8 cellular contexts compared by ENCODE assay signal in the genomic region with DNA sequence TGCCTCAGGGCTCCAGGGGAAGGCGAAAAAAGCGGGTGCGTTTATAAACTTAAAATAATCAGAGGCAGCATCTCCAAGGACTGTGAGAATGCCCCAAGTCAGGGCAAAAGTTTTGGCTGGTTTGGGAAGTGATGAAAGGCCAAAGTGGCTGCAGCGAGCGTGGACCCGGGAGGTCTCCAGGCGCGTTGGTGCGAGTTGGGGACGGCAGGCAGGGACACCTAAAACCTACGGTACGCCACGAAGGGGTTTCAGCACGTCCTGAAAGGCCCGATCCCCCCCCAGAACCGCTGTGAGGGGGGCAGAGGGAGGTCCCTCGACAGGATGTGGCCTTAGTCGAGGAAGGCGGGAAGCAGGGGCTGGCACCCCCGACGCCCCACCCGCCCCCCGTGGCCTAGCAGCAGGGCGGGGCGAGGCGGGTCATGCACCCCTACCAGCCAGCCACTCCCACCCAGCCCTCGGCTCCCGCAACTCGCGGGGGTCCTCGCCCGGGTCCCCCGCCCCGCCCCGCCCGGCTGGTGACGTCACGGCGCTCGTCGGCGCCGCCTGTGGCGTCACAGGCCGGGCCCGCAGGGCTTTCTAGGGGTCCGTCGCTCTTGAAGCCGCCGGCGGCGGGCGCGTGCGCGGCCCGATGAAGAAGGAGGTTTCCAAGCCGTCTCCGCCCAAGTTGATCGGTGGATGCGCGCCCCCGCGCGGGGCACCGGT. TPM values are rescaled to one million over a fixed set of nuclear protein-coding genes. Genes with fewer than 3 reads are reported as not detected.
DNase-seq lines count a peak whose midpoint lies in the region; ATAC-seq lines count a peak whose summit lies in the region.

A gene with protein sequence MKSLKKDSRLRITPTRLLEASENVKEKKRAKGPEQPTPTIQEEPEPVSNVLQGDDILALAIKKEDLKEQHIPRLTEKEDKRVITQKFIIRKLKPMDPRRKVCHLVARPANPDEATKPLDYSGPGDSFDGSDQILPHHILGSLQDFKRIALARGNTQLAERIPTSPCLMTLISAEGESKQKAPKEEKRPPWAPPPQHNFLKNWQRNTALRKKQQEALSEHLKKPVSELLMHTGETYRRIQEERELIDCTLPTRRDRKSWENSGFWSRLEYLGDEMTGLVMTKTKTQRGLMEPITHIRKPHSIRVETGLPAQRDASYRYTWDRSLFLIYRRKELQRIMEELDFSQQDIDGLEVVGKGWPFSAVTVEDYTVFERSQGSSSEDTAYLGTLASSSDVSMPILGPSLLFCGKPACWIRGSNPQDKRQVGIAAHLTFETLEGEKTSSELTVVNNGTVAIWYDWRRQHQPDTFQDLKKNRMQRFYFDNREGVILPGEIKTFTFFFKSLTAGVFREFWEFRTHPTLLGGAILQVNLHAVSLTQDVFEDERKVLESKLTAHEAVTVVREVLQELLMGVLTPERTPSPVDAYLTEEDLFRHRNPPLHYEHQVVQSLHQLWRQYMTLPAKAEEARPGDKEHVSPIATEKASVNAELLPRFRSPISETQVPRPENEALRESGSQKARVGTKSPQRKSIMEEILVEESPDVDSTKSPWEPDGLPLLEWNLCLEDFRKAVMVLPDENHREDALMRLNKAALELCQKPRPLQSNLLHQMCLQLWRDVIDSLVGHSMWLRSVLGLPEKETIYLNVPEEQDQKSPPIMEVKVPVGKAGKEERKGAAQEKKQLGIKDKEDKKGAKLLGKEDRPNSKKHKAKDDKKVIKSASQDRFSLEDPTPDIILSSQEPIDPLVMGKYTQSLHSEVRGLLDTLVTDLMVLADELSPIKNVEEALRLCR (plus strand): TSS at position 569 of the 702 bp plus-strand sequence. CDS start 236 bp downstream, outside the sequence.

- peak within 1 kb of the TSS; percentile 24 for H3K27ac ChIP-seq in epithelial cell of prostate

- no peaks in the 10 kb centered on the region for H3K27me3 ChIP-seq in mononuclear cell (ENCODE audit: insufficient read depth, low read length)

- DNase-seq in AG08395 (ENCODE audit: low spot score) (peak; percentile 86), NCI-H82 treated with DMSO at 0.1 percent for 48 hours (lab: John Stamatoyannopoulos, UW; ENCODE audit: unreplicated experiment) (peak; percentile 7), activated T-cell treated with anti-CD3 and anti-CD28 coated beads for 4 hours (peak; percentile 55), epithelial cell of prostate (ENCODE audit: low read depth, low spot score) (no peak)
- peak; percentile 34 to 69 for DNase-seq in stimulated activated CD8-positive, alpha-beta memory T cell treated with anti-CD3 and anti-CD28 coated beads, Interleukin-2, amount 100 ng/mL, for 1 hour (ENCODE audit: low read depth in 2 of 2)

- H3K4me1 ChIP-seq in mononuclear cell (ENCODE audit: insufficient read depth, low read length), result peaks cover 15% of the 10 kb centered on the region

- H3K4me3 ChIP-seq in mononuclear cell (ENCODE audit: low read length), result peak within 1 kb of the TSS; percentile 40

- no peaks in the 10 kb centered on the region for H3K9me3 ChIP-seq in mononuclear cell (ENCODE audit: low read depth, low read length)

- ATAC-seq in GM19324 (IDR thresholded peaks at IDR 0.05; ENCODE audit: low FRiP score, unreplicated experiment), result peak; percentile 69
- no peak for ATAC-seq in HG03095 (IDR thresholded peaks at IDR 0.05; ENCODE audit: unreplicated experiment)

RNA-seq across cellular contexts. Expression of the gene that starts here (rescaled TPM):
- 0.73 TPM for total RNA-seq in mononuclear cell
